8 cellular contexts compared by ENCODE assay signal in genomic region chr7:92589056-92589455, GRCh38. TPM values are rescaled to one million over a fixed set of nuclear protein-coding genes. Genes with fewer than 3 reads are reported as not detected.
DNase-seq lines count a peak whose midpoint lies in the region; TF ChIP-seq lines count a peak whose summit lies in the region.

No MANE protein-coding gene starts in this region.

- peaks cover 5% of the 10 kb centered on the region for H3K79me1 ChIP-seq in trophoblast cell (ENCODE audit: low read length)

- H2AK5ac ChIP-seq in trophoblast cell (ENCODE audit: low read length) = no peak overlapping the region

- no peak overlapping the region for H3K9ac ChIP-seq in trophoblast cell (ENCODE audit: low read length)

- DNase-seq in SJCRH30 = no peak
- DNase-seq in esophagus muscularis mucosa (ENCODE audit: extremely low spot score) = no peak
- DNase-seq in trophoblast cell = no peak
- DNase-seq in NCI-H187 (lab: John Stamatoyannopoulos, UW) = no peak
- no peak for DNase-seq in HUDEP-2 (lab: John Stamatoyannopoulos, UW; ENCODE audit: unreplicated experiment in 76 of 76)
- DNase-seq in NCI-H1436 (lab: John Stamatoyannopoulos, UW) = no peak
- DNase-seq in NAMALWA (ENCODE audit: low spot score) = no peak

- no peak overlapping the region for H2BK12ac ChIP-seq in trophoblast cell (ENCODE audit: low read length)

- H3K36me3 ChIP-seq in DOHH2 (ENCODE audit: control insufficient read depth, low read length) (peaks cover 54% of the 10 kb centered on the region), SJCRH30 (peaks cover 31% of the 10 kb centered on the region), esophagus muscularis mucosa (no peaks in the 10 kb centered on the region), trophoblast cell (ENCODE audit: control insufficient read depth in 1 of 2, insufficient read depth in 2 of 2, low read length in 2 of 2) (peaks cover 0 to 2% of the 10 kb centered on the region in 2 experiments)

- no peak for TF ChIP-seq POLR2A in esophagus muscularis mucosa (IDR thresholded peaks at IDR 0.05; ENCODE audit: low read depth)

- peaks cover 47% of the 10 kb centered on the region for H3K4me1 ChIP-seq in DOHH2 (ENCODE audit: control insufficient read depth, low read length)
- H3K4me1 ChIP-seq in SJCRH30 = peaks cover 8% of the 10 kb centered on the region; the same call in 1 of the 2 replicates
- H3K4me1 ChIP-seq in esophagus muscularis mucosa = peaks cover 44 to 61% (median 59%) of the 10 kb centered on the region in 4 donors
- H3K4me1 ChIP-seq in trophoblast cell (ENCODE audit: control insufficient read depth in 1 of 2, insufficient read depth in 2 of 2, low read length in 2 of 2) = peaks cover 0 to 3% of the 10 kb centered on the region in 2 experiments

- no peak overlapping the region for H4K91ac ChIP-seq in trophoblast cell (ENCODE audit: low read depth, low read length)

- intact Hi-C loops in esophagus muscularis mucosa (cut with DNase I) = loop anchor here (10.0 kb wide), 1 partner anchor 54 kb away; no protein-coding TSS in a partner anchor

- H3K79me2 ChIP-seq in DOHH2 (ENCODE audit: control insufficient read depth, low read length) (peaks cover 61% of the 10 kb centered on the region), trophoblast cell (ENCODE audit: control insufficient read depth, insufficient read depth, low read length, poor library complexity) (peaks cover 9% of the 10 kb centered on the region)

- no peaks in the 10 kb centered on the region for H3K9me2 ChIP-seq in DOHH2 (replicated peaks; ENCODE audit: control insufficient read depth, low read length)

- no peak overlapping the region for H4K8ac ChIP-seq in trophoblast cell (ENCODE audit: low read depth, low read length)

- WGBS in esophagus muscularis mucosa = 43% methylated on average over 7 of the region's 7 CpGs
- no CpG with 5 or more reads among the region's 7 CpGs for WGBS in trophoblast cell (ENCODE audit: extremely low coverage, insufficient coverage, insufficient read length)

- no peak overlapping the region for H3K27ac ChIP-seq in DOHH2 (ENCODE audit: low read depth, low read length)
- peak overlapping the region; percentile 97 for H3K27ac ChIP-seq in SJCRH30
- peak overlapping the region; percentile 90 to 94 (median 92) for H3K27ac ChIP-seq in esophagus muscularis mucosa (replicated peaks in 1 of 4)
- no peak overlapping the region for H3K27ac ChIP-seq in trophoblast cell (ENCODE audit: low read depth, low read length)

- no peak for TF ChIP-seq EP300 in esophagus muscularis mucosa (IDR thresholded peaks at IDR 0.05)

- no peaks in the 10 kb centered on the region for H3K27me3 ChIP-seq in DOHH2 (ENCODE audit: control insufficient read depth, low read length)
- no peaks in the 10 kb centered on the region for H3K27me3 ChIP-seq in SJCRH30
- no peaks in the 10 kb centered on the region for H3K27me3 ChIP-seq in esophagus muscularis mucosa
- no peaks in the 10 kb centered on the region for H3K27me3 ChIP-seq in trophoblast cell (ENCODE audit: insufficient read depth, low read length)

- no peak overlapping the region for H2BK120ac ChIP-seq in trophoblast cell (ENCODE audit: insufficient read depth, low read length, poor library complexity)

- peaks cover 24% of the 10 kb centered on the region for H4K20me1 ChIP-seq in DOHH2 (ENCODE audit: control insufficient read depth, insufficient read depth, low read depth, low read length)

- TF ChIP-seq CTCF in DOHH2 (IDR thresholded peaks at IDR 0.05; ENCODE audit: low read depth, low read length, poor library complexity, severe bottlenecking) = no peak
- TF ChIP-seq CTCF in esophagus muscularis mucosa (IDR thresholded peaks at IDR 0.05) = no peak

- H2AFZ ChIP-seq in trophoblast cell (ENCODE audit: insufficient read depth, low read length, poor library complexity) = no peak overlapping the region

- no peaks in the 10 kb centered on the region for H3K9me3 ChIP-seq in DOHH2 (ENCODE audit: control insufficient read depth, insufficient read depth, low read length)
- no peaks in the 10 kb centered on the region; the same call in 1 of the 2 replicates for H3K9me3 ChIP-seq in SJCRH30 (replicated peaks)
- H3K9me3 ChIP-seq in esophagus muscularis mucosa = no peaks in the 10 kb centered on the region
- H3K9me3 ChIP-seq in trophoblast cell (ENCODE audit: insufficient read depth, low read depth, low read length) = no peaks in the 10 kb centered on the region

- no peak overlapping the region for H3K14ac ChIP-seq in trophoblast cell (ENCODE audit: low read length)

- peak overlapping the region; percentile 80 for H3K4me3 ChIP-seq in DOHH2 (ENCODE audit: low read length)
- peak overlapping the region; percentile 97 for H3K4me3 ChIP-seq in SJCRH30
- peak overlapping the region; percentile 78 to 92 (median 81) for H3K4me3 ChIP-seq in esophagus muscularis mucosa
- no peak overlapping the region for H3K4me3 ChIP-seq in trophoblast cell (ENCODE audit: low read depth, low read length)

- peak overlapping the region; percentile 75 for H3K4me2 ChIP-seq in DOHH2 (ENCODE audit: low read length)
- H3K4me2 ChIP-seq in trophoblast cell (ENCODE audit: low read length) = peak overlapping the region; percentile 85

- no peak overlapping the region for H4K12ac ChIP-seq in trophoblast cell (ENCODE audit: low read depth, low read length)

- no peaks in the 10 kb centered on the region for H3F3A ChIP-seq in DOHH2 (ENCODE audit: control insufficient read depth, insufficient read depth)

- no peak overlapping the region for H2BK5ac ChIP-seq in trophoblast cell (ENCODE audit: low read depth, low read length, poor library complexity)

- no peak overlapping the region for H3K23ac ChIP-seq in trophoblast cell (ENCODE audit: low read length)

- no peak overlapping the region for H3K18ac ChIP-seq in trophoblast cell (ENCODE audit: low read length)

- peak overlapping the region; percentile 56 for H3K4ac ChIP-seq in trophoblast cell (ENCODE audit: low read depth, low read length)

RNA-seq across cellular contexts. Expression of gene FAM133B, which starts 1.1 kb away (rescaled TPM):
- total RNA-seq in SJCRH30 (2014; rRNA removed; shearing (Covaris generic)) = 50.2 and 66.6 TPM in 2 replicates
- total RNA-seq in esophagus muscularis mucosa = 10 to 100 TPM; 15.7 to 22.0 (median 19.2) TPM
- 30.9 and 34.0 TPM in 2 replicates for polyA plus RNA-seq in trophoblast cell (2013)

Comparison
In these comparisons a context has a peak if more than half of its experiments do, and no peak if none do; other contexts are left out.
1. H3K27ac ChIP-seq: peak in SJCRH30 (single experiment) and esophagus muscularis mucosa (4 of 4); none in DOHH2 (single experiment) and trophoblast cell (single experiment).